In the genomic region with DNA sequence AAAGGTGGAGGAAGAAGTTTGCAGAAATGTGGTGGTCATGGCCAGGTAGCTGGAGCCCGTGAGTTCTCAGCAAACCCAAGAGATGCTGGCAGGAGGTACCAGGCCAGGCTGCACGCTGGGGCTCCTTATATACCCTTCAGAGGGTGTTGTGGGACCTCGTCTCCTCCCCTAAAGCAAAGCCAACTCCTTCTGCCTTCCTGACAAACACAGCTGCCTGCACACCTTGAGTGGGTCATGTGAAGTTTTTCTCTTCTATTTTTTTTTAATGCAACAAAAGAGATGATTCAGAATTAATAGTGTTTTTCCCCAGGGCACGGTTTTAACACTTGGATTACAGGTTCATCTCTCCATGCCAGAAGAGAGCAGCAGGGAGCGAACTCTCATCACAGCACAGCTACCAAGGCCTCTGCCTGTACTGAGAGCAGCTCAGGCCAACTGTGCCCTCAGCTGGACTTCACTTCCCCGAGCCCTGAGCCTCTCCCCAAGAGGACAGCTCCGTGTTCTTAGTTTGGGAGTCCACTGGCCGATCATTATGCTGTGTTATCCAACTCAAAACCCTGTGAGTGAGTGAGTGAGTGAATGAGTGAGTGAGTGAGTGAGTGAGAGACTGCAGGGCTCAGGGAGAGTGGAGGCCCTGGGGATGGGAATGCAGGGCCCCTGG, we compare ENCODE assay signal across 8 cellular contexts. TPM values are rescaled to one million over a fixed set of nuclear protein-coding genes. Genes with fewer than 3 reads are reported as not detected.
DNase-seq lines count a peak whose midpoint lies in the region; ATAC-seq lines count a peak whose summit lies in the region.

A gene (minus strand): TSS at position 102 of the 661 bp plus-strand sequence. CDS start 63 bp downstream, at position 39.

- peak within 1 kb of the TSS in 10 of 21 experiments; percentile 24 to 68 (median 46) for H3K27ac ChIP-seq in skin epidermis

- in situ Hi-C loops in endometrial microvascular endothelial cells (cut with HindIII; ENCODE audit: inconsistent ontology term, low pct_unique_long_range_greater_than_20kb, low sequenced_read_pairs) = no loop called here

- DNase-seq in DMS 273 (lab: John Stamatoyannopoulos, UW; ENCODE audit: unreplicated experiment) (peak; percentile 64), DMS 273 treated with DMSO at 0.1 percent for 48 hours (lab: John Stamatoyannopoulos, UW) (no peak), NCI-H69 (lab: John Stamatoyannopoulos, UW) (peak; percentile 97)

- no peak for ATAC-seq in GM18858 (IDR thresholded peaks at IDR 0.05; ENCODE audit: unreplicated experiment)
- ATAC-seq in HG02981 (IDR thresholded peaks at IDR 0.05; ENCODE audit: unreplicated experiment) = no peak
- ATAC-seq in GM19023 (IDR thresholded peaks at IDR 0.05; ENCODE audit: unreplicated experiment) = no peak

- peak within 1 kb of the TSS; percentile 3 to 49 (median 13) for H3K4me3 ChIP-seq in skin epidermis

RNA-seq across cellular contexts. Expression of the gene that starts here (rescaled TPM):
- 14.1 TPM for total RNA-seq in endometrial microvascular endothelial cells (ENCODE audit: inconsistent ontology term)
